Comparison of ENCODE assay signal across 2 cellular contexts in the genomic region with DNA sequence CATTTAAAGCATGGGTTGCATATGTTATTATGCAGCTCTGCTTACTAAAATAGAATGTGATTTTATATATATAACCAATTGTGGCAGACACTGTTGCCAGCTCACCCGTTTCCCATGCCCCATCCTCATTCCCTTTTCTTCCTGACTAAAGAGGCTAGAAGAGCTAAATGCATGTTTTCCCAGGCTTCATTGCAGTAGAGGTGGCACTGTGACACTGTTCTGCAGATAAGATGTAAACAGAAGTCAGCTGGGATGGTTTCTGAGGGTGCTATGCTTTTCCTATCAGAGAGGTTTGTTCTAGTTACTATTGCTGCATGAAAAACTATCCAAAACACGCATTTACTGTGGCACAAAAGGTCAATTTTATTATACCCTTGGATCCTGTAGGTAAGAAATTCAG.
A peak's percentile ranks its signal among the peaks of the same experiment; 100 is the strongest.
TF ChIP-seq lines count a peak whose summit lies in the region.

No MANE protein-coding gene starts in this region.

TF ChIP-seq in SK-N-SH, 30 proteins besides CTCF, POLR2A, EP300 and RAD21 (continued from another document):
- peak; percentile 6 for TF ChIP-seq CHD2 (IDR thresholded peaks at IDR 0.05; ENCODE audit: low read length, partially characterized antibody)
- peak; percentile 34 for TF ChIP-seq GATA2 (CRISPR knock-in tag; IDR thresholded peaks at IDR 0.05)
- TF ChIP-seq RFX5 (IDR thresholded peaks at IDR 0.05; ENCODE audit: low read length), result peak; percentile 40; the same call in 1 of the 2 replicates

TF ChIP-seq in SK-N-SH treated with all-trans-retinoic acid at 6 μM for 48 hours, 23 proteins besides CTCF, POLR2A, EP300 and RAD21 (continued from another document):
- TF ChIP-seq, protein P1, sequence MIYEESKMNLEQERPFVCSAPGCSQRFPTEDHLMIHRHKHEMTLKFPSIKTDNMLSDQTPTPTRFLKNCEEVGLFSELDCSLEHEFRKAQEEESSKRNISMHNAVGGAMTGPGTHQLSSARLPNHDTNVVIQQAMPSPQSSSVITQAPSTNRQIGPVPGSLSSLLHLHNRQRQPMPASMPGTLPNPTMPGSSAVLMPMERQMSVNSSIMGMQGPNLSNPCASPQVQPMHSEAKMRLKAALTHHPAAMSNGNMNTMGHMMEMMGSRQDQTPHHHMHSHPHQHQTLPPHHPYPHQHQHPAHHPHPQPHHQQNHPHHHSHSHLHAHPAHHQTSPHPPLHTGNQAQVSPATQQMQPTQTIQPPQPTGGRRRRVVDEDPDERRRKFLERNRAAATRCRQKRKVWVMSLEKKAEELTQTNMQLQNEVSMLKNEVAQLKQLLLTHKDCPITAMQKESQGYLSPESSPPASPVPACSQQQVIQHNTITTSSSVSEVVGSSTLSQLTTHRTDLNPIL (CRISPR knock-in tag; IDR thresholded peaks at IDR 0.05; ENCODE audit: low read depth), result no peak
- no peak for TF ChIP-seq ZFP3 (CRISPR knock-in tag; IDR thresholded peaks at IDR 0.05)
- TF ChIP-seq CSDC2 (CRISPR knock-in tag; IDR thresholded peaks at IDR 0.05), result no peak
- TF ChIP-seq TCF4 (CRISPR knock-in tag; IDR thresholded peaks at IDR 0.05; ENCODE audit: borderline replicate concordance), result no peak
TF ChIP-seq in SK-N-SH treated with all-trans-retinoic acid at 6 μM for 48 hours: peak in this region for 0.
